ENCODE assay signal across 8 cellular contexts in genomic region chr1:220775238-220775853, GRCh38. TPM values are rescaled to one million over a fixed set of nuclear protein-coding genes. Genes with fewer than 3 reads are reported as not detected.
DNase-seq lines count a peak whose midpoint lies in the region; ATAC-seq, FAIRE-seq and TF ChIP-seq lines count a peak whose summit lies in the region.

No MANE protein-coding gene starts in this region.

- ATAC-seq in GM18907 (IDR thresholded peaks at IDR 0.05; ENCODE audit: unreplicated experiment) = peak; percentile 41
- no peak for ATAC-seq in RWPE2 (ENCODE audit: low read depth)
- ATAC-seq in lung (ENCODE audit: insufficient read depth, low FRiP score) = no peak

- no peak overlapping the region for H3K4me3 ChIP-seq in AG09309 (ENCODE audit: control insufficient read depth, low read depth, low read length)
- no peak overlapping the region for H3K4me3 ChIP-seq in RWPE2 (ENCODE audit: severe bottlenecking)
- no peak overlapping the region for H3K4me3 ChIP-seq in mammary epithelial cell (replicated peaks in 1 of 3; ENCODE audit: insufficient read depth in 1 of 3, low read depth in 2 of 3, low read length in 3 of 3)
- H3K4me3 ChIP-seq in lung = no peak overlapping the region

- CTCF ChIA-PET in mammary epithelial cell (lab: Charles Lee; ENCODE audit: low non-redundant PET) = interaction anchor here (0.7 kb wide), 2 partner anchors 11 to 685 kb away, joined by 3 to 14 read pairs; no protein-coding TSS in a partner anchor

- H3K27me3 ChIP-seq in RWPE2 (ENCODE audit: insufficient read depth, poor library complexity, severe bottlenecking) (no peaks in the 10 kb centered on the region), mammary epithelial cell (ENCODE audit: insufficient read depth, low read length) (no peaks in the 10 kb centered on the region), lung (ENCODE audit: control insufficient read depth, insufficient read depth) (no peaks in the 10 kb centered on the region)

- no peak overlapping the region for H3K4me2 ChIP-seq in mammary epithelial cell (ENCODE audit: insufficient read depth, low read depth, low read length)

- H3K36me3 ChIP-seq in RWPE2 (ENCODE audit: low read depth) (no peaks in the 10 kb centered on the region), mammary epithelial cell (ENCODE audit: insufficient read depth, low read length) (no peaks in the 10 kb centered on the region), lung (ENCODE audit: control insufficient read depth in 2 of 2, insufficient read depth in 2 of 2, low read length in 2 of 2) (peaks cover 5 to 8% of the 10 kb centered on the region in 2 donors)

- no peaks in the 10 kb centered on the region for H3K79me2 ChIP-seq in mammary epithelial cell (ENCODE audit: insufficient read depth, low read length)

- dilution Hi-C loops in mammary epithelial cell (cut with HindIII; ENCODE audit: low sequenced_read_pairs) = no loop called here

- H3K9me3 ChIP-seq in RWPE2 (ENCODE audit: severe bottlenecking) (no peaks in the 10 kb centered on the region), mammary epithelial cell (replicated peaks; ENCODE audit: insufficient read depth, low read length) (no peaks in the 10 kb centered on the region), lung (ENCODE audit: control insufficient read depth in 2 of 2, insufficient read depth in 1 of 2, low read length in 1 of 2) (no peaks in the 10 kb centered on the region)

- intact Hi-C loops in mammary epithelial cell (cut with micrococcal nuclease) = loop anchor here (1.0 kb wide), 1 partner anchor 28 kb away; no protein-coding TSS in a partner anchor

- TF ChIP-seq CTCF in AG09309 (IDR thresholded peaks at IDR 0.05; ENCODE audit: control insufficient read depth, insufficient read depth, low read depth, low read length, missing control alignments) = peak; percentile 81
- TF ChIP-seq CTCF in RWPE2 (IDR thresholded peaks at IDR 0.05; ENCODE audit: poor library complexity, severe bottlenecking) = peak; percentile 60
- peak; percentile 78 to 92 for TF ChIP-seq CTCF in mammary epithelial cell (conservative IDR thresholded peaks at IDR 0.05 in 1 of 2, IDR thresholded peaks at IDR 0.05 in 1 of 2; ENCODE audit: extremely low read depth in 1 of 2, insufficient read depth in 1 of 2, low read depth in 1 of 2, low read length in 2 of 2)
- TF ChIP-seq CTCF in lung (IDR thresholded peaks at IDR 0.05; ENCODE audit: control extremely low read depth, extremely low read depth) = peak; percentile 38

- H3K9ac ChIP-seq in mammary epithelial cell (ENCODE audit: insufficient read depth, low read length) = no peak overlapping the region

- 25% methylated on average over 8 of the region's 8 CpGs for WGBS in mammary epithelial cell (ENCODE audit: low coverage, missing lambda C conversion rate)
- WGBS in lung, 2 donors = 29 to 31% methylated on average over 8 of the region's 8 CpGs

- H3K4me1 ChIP-seq in RWPE2 (ENCODE audit: insufficient read depth, poor library complexity, severe bottlenecking) = no peaks in the 10 kb centered on the region
- H3K4me1 ChIP-seq in mammary epithelial cell (ENCODE audit: insufficient read depth, low read length) = no peaks in the 10 kb centered on the region
- no peaks in the 10 kb centered on the region for H3K4me1 ChIP-seq in lung (ENCODE audit: control insufficient read depth in 2 of 2, insufficient read depth in 2 of 2, low read length in 2 of 2)

- no peak for FAIRE-seq in urothelium cell line (lab: Jason Lieb, UNC)

- peak overlapping the region; percentile 7 for H2AFZ ChIP-seq in mammary epithelial cell (ENCODE audit: low read depth, low read length)

- BruUV-seq in mammary epithelial cell (replicated peaks; lab: Mats Ljungman, UMichigan) = no TSS peak

- H3K27ac ChIP-seq in RWPE2 (ENCODE audit: poor library complexity, severe bottlenecking) (no peak overlapping the region), mammary epithelial cell (ENCODE audit: insufficient read depth, low read depth, low read length) (no peak overlapping the region), lung (ENCODE audit: low read depth in 1 of 2, low read length in 1 of 2) (no peak overlapping the region)

- no peaks in the 10 kb centered on the region for H4K20me1 ChIP-seq in mammary epithelial cell (ENCODE audit: insufficient read depth, low read length)

- DNase-seq in AG09309 (ENCODE audit: low read depth) = no peak
- no peak for DNase-seq in RWPE2 (ENCODE audit: low spot score)
- peak; percentile 17 for DNase-seq in mammary epithelial cell
- DNase-seq in lung (ENCODE audit: low spot score) = peak; percentile 39
- DNase-seq in urothelium cell line (ENCODE audit: low spot score) = peak; percentile 46
- DNase-seq in NK-92 treated with Interleukin-12 subunit alpha and Interleukin-12 subunit beta, amount 100 ng/mL, for 24 hours (lab: John Stamatoyannopoulos, UW) = no peak
- no peak for DNase-seq in mucosa of gallbladder (ENCODE audit: low spot score)

- in situ Hi-C loops in mammary epithelial cell (cut with MboI; ENCODE audit: low sequenced_read_pairs in 2 of 2) = loop anchor here (10.0 to 25.0 kb wide), 4 partner anchors 91 to 938 kb away; no protein-coding TSS in a partner anchor

RNA-seq across cellular contexts. Expression of gene MTARC1, which starts 11.4 kb away (rescaled TPM):
- total RNA-seq in mammary epithelial cell (1 to 10 TPM in 1 of 2 donors, under 1 TPM in 1; 0.61 to 1.2 TPM), lung (10 to 100 TPM; 19.2 to 22.3 TPM), mucosa of gallbladder (13.2 TPM)
- polyA plus RNA-seq in mammary epithelial cell (1.8 TPM), lung (10 to 100 TPM; 10.1 to 12.3 TPM)
- polyA minus RNA-seq in mammary epithelial cell = not detected

RNA-seq across cellular contexts. Expression of gene MTARC2, which starts 27.2 kb away (rescaled TPM):
- 1 to 10 TPM; 3.7 to 4.8 TPM for total RNA-seq in mammary epithelial cell
- polyA plus RNA-seq in mammary epithelial cell = 2.1 TPM
- 4.4 TPM for polyA minus RNA-seq in mammary epithelial cell
- total RNA-seq in lung = 10 to 100 TPM; 42.9 to 49.9 TPM
- polyA plus RNA-seq in lung = 10 to 100 TPM; 21.4 to 36.1 TPM
- 78.0 TPM for total RNA-seq in mucosa of gallbladder

Comparison
In these comparisons a context has a peak if more than half of its experiments do, and no peak if none do; other contexts are left out.
1. DNase-seq: peak in mammary epithelial cell (single experiment), lung (single experiment) and urothelium cell line (single experiment); none in AG09309 (single experiment), RWPE2 (single experiment), NK-92 treated with Interleukin-12 subunit alpha and Interleukin-12 subunit beta, amount 100 ng/mL, for 24 hours (single experiment) and mucosa of gallbladder (single experiment).
2. RNA of gene MTARC2, which starts 27.2 kb away (total RNA-seq): 78.0 TPM in mucosa of gallbladder (single experiment) and 42.9 to 49.9 TPM in lung; 3.7 to 4.8 TPM in mammary epithelial cell; every median in the first group is over 4 times any median in the second.
3. Peak in every context shown above with its lines, with median percentiles within 50 percentile points of each other: CTCF ChIP-seq.